ENCODE assay signal across 10 cellular contexts in the genomic region with DNA sequence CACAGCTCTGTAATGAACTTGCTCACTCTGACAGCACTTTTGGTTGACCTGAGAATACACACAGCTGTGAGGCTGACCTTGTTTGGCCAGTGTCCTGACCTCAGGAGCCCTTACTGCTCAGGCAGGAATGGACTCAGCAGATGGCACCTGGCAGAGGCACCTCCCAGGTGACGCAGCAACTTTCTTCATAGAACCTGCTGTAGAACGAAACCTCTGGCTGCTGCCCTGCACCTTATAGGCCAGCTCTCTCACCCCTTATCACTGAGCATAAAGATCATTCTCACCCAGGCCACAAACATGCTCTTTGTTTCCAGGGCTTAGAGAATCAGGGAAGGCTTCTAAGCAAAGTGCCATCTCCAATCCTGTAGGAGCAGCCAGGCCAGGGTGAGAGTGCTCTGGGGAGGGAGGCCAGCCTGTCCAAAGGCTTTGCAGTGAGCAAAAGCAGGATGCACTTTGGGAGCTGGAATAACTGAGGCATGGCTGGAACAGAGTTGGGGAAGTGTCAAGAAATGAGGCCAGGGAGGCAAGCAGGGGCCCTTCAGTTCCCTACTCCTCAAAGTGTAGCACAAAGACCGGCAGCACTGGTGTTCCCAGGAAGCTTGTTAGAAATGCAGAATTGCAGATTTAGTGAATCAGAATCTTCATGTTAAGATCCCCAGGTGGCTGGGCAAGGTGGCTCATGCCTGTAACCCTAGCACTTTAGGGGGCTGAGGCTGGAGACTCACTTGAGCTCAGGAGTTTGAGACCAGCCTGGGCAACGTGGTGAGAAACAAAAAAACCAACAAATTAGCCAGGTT. TPM values are rescaled to one million over a fixed set of nuclear protein-coding genes. Genes with fewer than 3 reads are reported as not detected.
DNase-seq lines count a peak whose midpoint lies in the region; ATAC-seq and TF ChIP-seq lines count a peak whose summit lies in the region.
"Had no signal": no experiment of that assay in that cellular context is flagged by ENCODE, and none has a peak within 500 bp of the region (broad histone marks: within the 10 kb centered on the region; RNA-seq: fewer than 3 reads in every experiment).

No MANE protein-coding gene starts in this region.

- H3K27me3 Mint-ChIP-seq in T-helper 17 cell: peaks cover 25% of the 10 kb centered on the region
- H3K27me3 Mint-ChIP-seq in T-helper 2 cell treated with Interferon-gamma antibody and Interleukin-4, amounts not matched to agents 5 μg/mL and 100 μg/mL, for 36 hours (ENCODE audit: low read depth): no peaks in the 10 kb centered on the region
- H3K27me3 Mint-ChIP-seq: central memory CD8-positive, alpha-beta T cell had no signal

- peaks cover 3% of the 10 kb centered on the region for H3K36me3 Mint-ChIP-seq in T-helper 17 cell (ENCODE audit: low read depth)
- no peaks in the 10 kb centered on the region for H3K36me3 Mint-ChIP-seq in T-helper 2 cell treated with Interferon-gamma antibody and Interleukin-4, amounts not matched to agents 5 μg/mL and 100 μg/mL, for 36 hours (ENCODE audit: low read depth)

- DNase-seq in ELF-1 (ENCODE audit: low read depth, low spot score) (peak; percentile 19), T-helper 17 cell (no peak), hepatocyte (ENCODE audit: low spot score) (peak; percentile 23), sigmoid colon (no peak), AG08395 (ENCODE audit: low spot score) (no peak), NCI-H1092 treated with DMSO at 0.1 percent for 48 hours (lab: John Stamatoyannopoulos, UW) (no peak)
- no peak for DNase-seq in activated effector memory CD4-positive, alpha-beta T cell treated with anti-CD3 and anti-CD28 coated beads, Interleukin-2, amount 50 U/mL, for 16 hours
- DNase-seq in T-helper 2 cell treated with Interferon-gamma antibody and Interleukin-4, amounts not matched to agents 5 μg/mL and 100 μg/mL, for 36 hours (ENCODE audit: low spot score): no peak
- DNase-seq: NCI-H2227 treated with DMSO at 0.1 percent for 48 hours had no signal

- H3K79me2 ChIP-seq in hepatocyte: no peaks in the 10 kb centered on the region

- ATAC-seq in T-helper 17 cell: no peak

- H3K9me2 ChIP-seq in hepatocyte (replicated peaks; ENCODE audit: insufficient read depth): no peaks in the 10 kb centered on the region

- no peak overlapping the region for H2AFZ ChIP-seq in hepatocyte

- no peaks in the 10 kb centered on the region for H4K20me1 ChIP-seq in hepatocyte (ENCODE audit: insufficient read depth, poor library complexity, severe bottlenecking)

- H3K36me3 ChIP-seq in hepatocyte (replicated peaks; ENCODE audit: insufficient read depth, low read depth) (no peaks in the 10 kb centered on the region), sigmoid colon (no peaks in the 10 kb centered on the region)

- 70% methylated on average over 4 of the region's 4 CpGs for WGBS in hepatocyte (ENCODE audit: low lambda C conversion rate, missing lambda C conversion rate)
- 49 to 77% methylated on average over 4 of the region's 4 CpGs for WGBS in sigmoid colon, 2 donors

- no peak for TF ChIP-seq POLR2A in sigmoid colon (IDR thresholded peaks at IDR 0.05)

- no peak for TF ChIP-seq EP300 in sigmoid colon (IDR thresholded peaks at IDR 0.05)

- peak overlapping the region; percentile 63 for H3K4me2 ChIP-seq in hepatocyte

- H3K27ac ChIP-seq in hepatocyte (peak overlapping the region; percentile 84), sigmoid colon (peak overlapping the region; percentile 76 to 85 (median 80))

- H3K27ac Mint-ChIP-seq in T-helper 17 cell: peak overlapping the region; percentile 27
- H3K27ac Mint-ChIP-seq in T-helper 2 cell treated with Interferon-gamma antibody and Interleukin-4, amounts not matched to agents 5 μg/mL and 100 μg/mL, for 36 hours: no peak overlapping the region

- no peaks in the 10 kb centered on the region for H3K27me3 ChIP-seq in hepatocyte
- no peaks in the 10 kb centered on the region for H3K27me3 ChIP-seq in sigmoid colon

- H3K9me3 Mint-ChIP-seq in T-helper 2 cell treated with Interferon-gamma antibody and Interleukin-4, amounts not matched to agents 5 μg/mL and 100 μg/mL, for 36 hours: no peaks in the 10 kb centered on the region
- H3K9me3 Mint-ChIP-seq: central memory CD8-positive, alpha-beta T cell had no signal

- H3K4me3 ChIP-seq in hepatocyte (no peak overlapping the region), sigmoid colon (no peak overlapping the region)

- H3K9me3 ChIP-seq in T-helper 17 cell (ENCODE audit: control insufficient read depth, low read length, poor library complexity, severe bottlenecking) (no peaks in the 10 kb centered on the region), hepatocyte (ENCODE audit: low read depth) (no peaks in the 10 kb centered on the region), sigmoid colon (no peaks in the 10 kb centered on the region)

- H3K4me1 ChIP-seq in hepatocyte (ENCODE audit: insufficient read depth): peaks cover 31% of the 10 kb centered on the region
- H3K4me1 ChIP-seq in sigmoid colon: peaks cover 0 to 22% (median 19%) of the 10 kb centered on the region in 4 donors

- intact Hi-C loops in sigmoid colon (cut with DNase I): loop anchor here (5.0 to 10.0 kb wide), 5 partner anchors 80 to 388 kb away; partner anchors contain the start of genes ACSL1, CASP3 and PRIMPOL

- H3K4me3 Mint-ChIP-seq in T-helper 17 cell: no peak overlapping the region
- H3K4me3 Mint-ChIP-seq in T-helper 2 cell treated with Interferon-gamma antibody and Interleukin-4, amounts not matched to agents 5 μg/mL and 100 μg/mL, for 36 hours: no peak overlapping the region
- H3K4me3 Mint-ChIP-seq: central memory CD8-positive, alpha-beta T cell had no signal

- peaks cover 16% of the 10 kb centered on the region for H3K4me1 Mint-ChIP-seq in T-helper 17 cell
- peaks cover 16% of the 10 kb centered on the region for H3K4me1 Mint-ChIP-seq in T-helper 2 cell treated with Interferon-gamma antibody and Interleukin-4, amounts not matched to agents 5 μg/mL and 100 μg/mL, for 36 hours (ENCODE audit: low read depth)

- no peak for TF ChIP-seq CTCF in hepatocyte (IDR thresholded peaks at IDR 0.05; ENCODE audit: poor library complexity)
- no peak for TF ChIP-seq CTCF in sigmoid colon (IDR thresholded peaks at IDR 0.05)

RNA-seq across cellular contexts. Expression of gene CENPU, which starts 13.3 kb away (rescaled TPM):
- total RNA-seq in T-helper 17 cell (10 to 100 TPM in 1 of 2 donors, 1 to 10 TPM in 1; 5.4 to 10.4 TPM), hepatocyte (10.0 and 10.2 TPM in 2 replicates), sigmoid colon (1 to 10 TPM in 2 of 4 donors, under 1 TPM in 1, not detected in 1; 0.95 to 1.4 (median 1.3) TPM)
- polyA plus RNA-seq in hepatocyte (6.1 and 7.8 TPM in 2 replicates), sigmoid colon (10 to 100 TPM in 1 of 3 donors, 1 to 10 TPM in 2; 4.2 to 14.4 (median 5.1) TPM)

Comparison
In these comparisons a context has a peak if more than half of its experiments do, and no peak if none do; other contexts are left out.
1. DNase-seq: peak in ELF-1 (single experiment) and hepatocyte (single experiment); none in T-helper 17 cell (0 of 3), sigmoid colon (single experiment), activated effector memory CD4-positive, alpha-beta T cell treated with anti-CD3 and anti-CD28 coated beads, Interleukin-2, amount 50 U/mL, for 16 hours (single experiment), T-helper 2 cell treated with Interferon-gamma antibody and Interleukin-4, amounts not matched to agents 5 μg/mL and 100 μg/mL, for 36 hours (single experiment), AG08395 (single experiment) and NCI-H1092 treated with DMSO at 0.1 percent for 48 hours (single experiment).